In the genomic region with DNA sequence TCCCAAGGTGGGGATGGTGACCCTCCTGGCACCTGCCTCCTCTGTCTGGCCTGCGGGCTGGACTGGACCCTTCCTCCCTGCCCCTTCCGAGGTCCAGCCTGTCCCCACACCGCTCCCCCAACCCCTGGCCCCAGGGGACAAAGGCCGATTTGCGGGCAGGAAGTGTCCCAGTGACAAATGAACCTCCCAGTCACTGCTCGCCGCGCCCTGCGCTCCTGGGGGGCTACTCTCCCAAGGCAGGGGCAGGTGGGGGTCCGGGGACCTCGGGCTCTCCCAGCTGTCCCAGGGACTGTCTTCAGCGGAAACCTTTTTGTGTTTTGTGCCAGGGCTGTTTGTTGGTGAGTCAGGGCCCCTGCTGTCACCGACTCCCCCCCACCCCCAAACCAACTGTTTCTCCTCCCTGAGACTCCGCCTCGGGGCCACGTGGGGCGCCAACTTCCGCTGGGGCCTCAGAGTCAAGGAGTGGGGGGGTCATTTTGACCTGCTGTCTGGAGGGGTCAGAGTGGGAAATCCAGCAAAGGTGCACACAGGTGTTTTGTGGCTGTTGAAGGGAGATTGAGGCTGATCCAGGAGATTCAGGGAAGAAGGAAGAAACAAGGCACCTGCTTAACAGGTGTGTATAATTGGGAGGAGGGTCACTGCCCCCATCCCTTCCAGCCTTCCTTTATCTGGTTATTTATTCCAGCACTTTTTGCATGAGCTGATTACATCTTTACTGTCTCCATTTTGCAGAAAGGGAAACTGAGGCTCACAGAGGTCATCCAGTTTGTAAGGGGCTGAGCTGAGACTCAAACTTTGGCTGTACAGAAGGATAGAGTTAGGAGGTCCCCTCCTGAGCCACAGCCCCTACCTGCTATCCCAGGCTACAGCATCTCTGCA, we compare ENCODE assay signal across 8 cellular contexts. TPM values are rescaled to one million over a fixed set of nuclear protein-coding genes. Genes with fewer than 3 reads are reported as not detected.
A peak's percentile ranks its signal among the peaks of the same experiment; 100 is the strongest.
DNase-seq lines count a peak whose midpoint lies in the region; ATAC-seq and TF ChIP-seq lines count a peak whose summit lies in the region.

No MANE protein-coding gene starts in this region.

- ATAC-seq in mucosa of descending colon, result peak; percentile 83

- H3K4me3 Mint-ChIP-seq in activated CD4-positive, alpha-beta memory T cell treated with anti-CD3 and anti-CD28 coated beads, Interleukin-2, amount 10 ng/mL, durations not matched to agents 7 days and 5 days, result peak overlapping the region; percentile 83

- peaks cover 14% of the 10 kb centered on the region for H3K36me3 Mint-ChIP-seq in activated CD4-positive, alpha-beta memory T cell treated with anti-CD3 and anti-CD28 coated beads, Interleukin-2, amount 10 ng/mL, durations not matched to agents 7 days and 5 days (ENCODE audit: low read depth)

- peak overlapping the region; percentile 84 for H3K27ac Mint-ChIP-seq in activated CD4-positive, alpha-beta memory T cell treated with anti-CD3 and anti-CD28 coated beads, Interleukin-2, amount 10 ng/mL, durations not matched to agents 7 days and 5 days

- TF ChIP-seq CTCF in AG04449 (IDR thresholded peaks at IDR 0.05; ENCODE audit: insufficient read depth, low read length, missing control alignments), result no peak
- TF ChIP-seq CTCF in mucosa of descending colon (IDR thresholded peaks at IDR 0.05), result no peak

- DNase-seq in AG04449 (ENCODE audit: low read depth, low spot score) (no peak), GM19238 (ENCODE audit: insufficient read length, low spot score) (peak; percentile 87), NCI-H1105 treated with DMSO at 0.1 percent for 48 hours (lab: John Stamatoyannopoulos, UW) (peak; percentile 21), mucosa of descending colon (peak; percentile 76 to 86 (median 85)), DMS114 treated with DMSO at 0.1 percent for 48 hours (lab: John Stamatoyannopoulos, UW; ENCODE audit: unreplicated experiment) (no peak)
- peak; percentile 73 for DNase-seq in activated CD4-positive, alpha-beta memory T cell treated with anti-CD3 and anti-CD28 coated beads, Interleukin-2, amount 10 ng/mL, durations not matched to agents 7 days and 5 days
- DNase-seq in effector memory CD4-positive, alpha-beta T cell, result peak; percentile 28 to 40 (median 39)
- DNase-seq in stimulated activated CD8-positive, alpha-beta memory T cell treated with anti-CD3 and anti-CD28 coated beads, Interleukin-4, amount 100 ng/mL, for 48 hours, result peak; percentile 81

- no peaks in the 10 kb centered on the region for H3K9me3 ChIP-seq in effector memory CD4-positive, alpha-beta T cell (ENCODE audit: control insufficient read depth, low read length)
- no peaks in the 10 kb centered on the region for H3K9me3 ChIP-seq in mucosa of descending colon

- H3K36me3 ChIP-seq in effector memory CD4-positive, alpha-beta T cell (ENCODE audit: control insufficient read depth, insufficient read depth, low read length), result peaks cover 8% of the 10 kb centered on the region
- H3K36me3 ChIP-seq in mucosa of descending colon (ENCODE audit: low read depth), result no peaks in the 10 kb centered on the region

- H3K4me3 ChIP-seq in AG04449 (ENCODE audit: low read depth, low read length) (peak overlapping the region; percentile 80), mucosa of descending colon (peak overlapping the region; percentile 65)
- peak overlapping the region; percentile 78 for H3K4me3 ChIP-seq in effector memory CD4-positive, alpha-beta T cell (ENCODE audit: insufficient read depth, low read depth, low read length, poor library complexity, severe bottlenecking)

- H3K27me3 ChIP-seq in effector memory CD4-positive, alpha-beta T cell (replicated peaks; ENCODE audit: control insufficient read depth, insufficient read depth, low read length, poor library complexity, severe bottlenecking), result no peaks in the 10 kb centered on the region

- CTCF ChIA-PET in AG04449 (lab: Yijun Ruan, JAX), result interaction anchor here (1.7 to 11.1 kb wide), 5 partner anchors 9 to 73 kb away, joined by 6 to 298 read pairs (median 19); partner anchors contain the start of genes GDF15 and SSBP4
- CTCF ChIA-PET in activated CD4-positive, alpha-beta memory T cell treated with anti-CD3 and anti-CD28 coated beads, Interleukin-2, amount 10 ng/mL, durations not matched to agents 7 days and 5 days (lab: Charles Lee), result interaction anchor here (1.3 to 2.6 kb wide), 3 partner anchors 19 to 296 kb away, joined by 3 to 14 read pairs (median 3); no protein-coding TSS in a partner anchor

- H3K27ac ChIP-seq in effector memory CD4-positive, alpha-beta T cell (ENCODE audit: insufficient read depth, low read length, poor library complexity, severe bottlenecking), result peak overlapping the region; percentile 72

- peaks cover 1% of the 10 kb centered on the region for H3K27me3 Mint-ChIP-seq in activated CD4-positive, alpha-beta memory T cell treated with anti-CD3 and anti-CD28 coated beads, Interleukin-2, amount 10 ng/mL, durations not matched to agents 7 days and 5 days

- intact Hi-C loops in mucosa of descending colon (cut with DNase I, micrococcal nuclease), result loop anchor here (10.0 kb wide), 1 partner anchor 64 kb away; no protein-coding TSS in a partner anchor

- POLR2A ChIA-PET in AG04449 (lab: Yijun Ruan, JAX), result interaction anchor here (1.0 to 1.3 kb wide), 2 partner anchors 59 to 61 kb away, joined by 4 to 6 read pairs; partner anchors contain the start of gene JUND
- POLR2A ChIA-PET in activated CD4-positive, alpha-beta memory T cell treated with anti-CD3 and anti-CD28 coated beads, Interleukin-2, amount 10 ng/mL, durations not matched to agents 7 days and 5 days (lab: Charles Lee), result interaction anchor here (1.0 to 4.5 kb wide), 2 partner anchors 49 to 61 kb away, joined by 3 to 28 read pairs; no protein-coding TSS in a partner anchor

- H3K4me1 Mint-ChIP-seq in activated CD4-positive, alpha-beta memory T cell treated with anti-CD3 and anti-CD28 coated beads, Interleukin-2, amount 10 ng/mL, durations not matched to agents 7 days and 5 days, result peaks cover 26% of the 10 kb centered on the region

- peaks cover 6% of the 10 kb centered on the region for H3K4me1 ChIP-seq in effector memory CD4-positive, alpha-beta T cell (ENCODE audit: control insufficient read depth, insufficient read depth, low read length, poor library complexity, severe bottlenecking)
- peaks cover 15% of the 10 kb centered on the region for H3K4me1 ChIP-seq in mucosa of descending colon (ENCODE audit: low read depth)

- no peaks in the 10 kb centered on the region for H3K9me3 Mint-ChIP-seq in activated CD4-positive, alpha-beta memory T cell treated with anti-CD3 and anti-CD28 coated beads, Interleukin-2, amount 10 ng/mL, durations not matched to agents 7 days and 5 days

RNA-seq across cellular contexts. Expression of gene PGPEP1, which starts 0.8 kb away (rescaled TPM):
- 10 to 100 TPM; 42.7 to 44.0 TPM for total RNA-seq in activated CD4-positive, alpha-beta memory T cell treated with anti-CD3 and anti-CD28 coated beads, Interleukin-2, amount 10 ng/mL, durations not matched to agents 7 days and 5 days
- total RNA-seq in mucosa of descending colon, result 10 to 100 TPM; 77.1 to 97.4 (median 91.5) TPM

RNA-seq across cellular contexts. Expression of gene LSM4, which starts 18.4 kb away (rescaled TPM):
- total RNA-seq in activated CD4-positive, alpha-beta memory T cell treated with anti-CD3 and anti-CD28 coated beads, Interleukin-2, amount 10 ng/mL, durations not matched to agents 7 days and 5 days, result 100 to 1,000 TPM; 180 to 186 TPM
- total RNA-seq in mucosa of descending colon, result 100 to 1,000 TPM in 2 of 3 donors, 10 to 100 TPM in 1; 86.3 to 158 (median 124) TPM

RNA-seq across cellular contexts. Expression of gene GDF15, which starts 44.7 kb away (rescaled TPM):
- not detected for total RNA-seq in activated CD4-positive, alpha-beta memory T cell treated with anti-CD3 and anti-CD28 coated beads, Interleukin-2, amount 10 ng/mL, durations not matched to agents 7 days and 5 days
- total RNA-seq in mucosa of descending colon, result 10 to 100 TPM; 13.8 to 28.2 (median 20.4) TPM

RNA-seq across cellular contexts. Expression of gene LRRC25, which starts 56.2 kb away (rescaled TPM):
- total RNA-seq in activated CD4-positive, alpha-beta memory T cell treated with anti-CD3 and anti-CD28 coated beads, Interleukin-2, amount 10 ng/mL, durations not matched to agents 7 days and 5 days, result not detected
- 1 to 10 TPM; 2.1 to 8.8 (median 5.8) TPM for total RNA-seq in mucosa of descending colon

RNA-seq across cellular contexts. Expression of gene JUND, which starts 59.8 kb away (rescaled TPM):
- 100 to 1,000 TPM; 390 to 402 TPM for total RNA-seq in activated CD4-positive, alpha-beta memory T cell treated with anti-CD3 and anti-CD28 coated beads, Interleukin-2, amount 10 ng/mL, durations not matched to agents 7 days and 5 days
- total RNA-seq in mucosa of descending colon, result 100 to 1,000 TPM; 267 to 328 (median 295) TPM

Comparison
In these comparisons a context has a peak if more than half of its experiments do, and no peak if none do; other contexts are left out.
1. DNase-seq: peak in GM19238 (single experiment), NCI-H1105 treated with DMSO at 0.1 percent for 48 hours (single experiment), activated CD4-positive, alpha-beta memory T cell treated with anti-CD3 and anti-CD28 coated beads, Interleukin-2, amount 10 ng/mL, durations not matched to agents 7 days and 5 days (single experiment), effector memory CD4-positive, alpha-beta T cell (3 of 3), mucosa of descending colon (3 of 3) and stimulated activated CD8-positive, alpha-beta memory T cell treated with anti-CD3 and anti-CD28 coated beads, Interleukin-4, amount 100 ng/mL, for 48 hours (single experiment); none in AG04449 (single experiment) and DMS114 treated with DMSO at 0.1 percent for 48 hours (single experiment).
2. RNA of gene GDF15, which starts 44.7 kb away (total RNA-seq): 13.8 to 28.2 TPM in mucosa of descending colon; not detected in activated CD4-positive, alpha-beta memory T cell treated with anti-CD3 and anti-CD28 coated beads, Interleukin-2, amount 10 ng/mL, durations not matched to agents 7 days and 5 days; every median in the first group is over 10 times any median in the second.
3. Peak in every context shown above with its lines, with median percentiles within 50 percentile points of each other: H3K4me3 ChIP-seq.